ENCODE assay signal across 8 cellular contexts in the genomic region with DNA sequence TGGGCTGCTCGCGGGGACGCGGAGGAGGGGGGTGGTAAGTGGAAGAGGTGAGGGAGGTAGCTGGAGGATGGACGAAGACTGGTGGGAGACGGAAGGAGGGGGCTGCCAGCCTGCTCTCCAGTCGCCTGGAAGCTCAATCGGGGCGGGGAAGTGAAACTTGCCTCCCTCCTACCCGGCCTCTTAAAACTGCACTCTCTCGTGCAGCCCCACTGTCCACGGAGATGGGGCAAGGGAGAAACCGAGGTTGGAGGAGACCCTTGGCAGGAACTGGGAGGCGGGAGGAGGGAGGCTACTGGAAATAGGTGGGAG. TPM values are rescaled to one million over a fixed set of nuclear protein-coding genes. Genes with fewer than 3 reads are reported as not detected.
DNase-seq lines count a peak whose midpoint lies in the region; ATAC-seq and TF ChIP-seq lines count a peak whose summit lies in the region.

No MANE protein-coding gene starts in this region.

- intact Hi-C loops in esophagus muscularis mucosa (cut with DNase I) (loop anchor here (10.0 kb wide), 3 partner anchors 407 to 1357 kb away; no protein-coding TSS in a partner anchor), ovary (cut with DNase I) (no loop called here)

- H3K4me3 ChIP-seq in LNCaP clone FGC (ENCODE audit: low read depth, low read length) (peak overlapping the region; percentile 65), esophagus muscularis mucosa (peak overlapping the region; percentile 49 to 65 (median 53)), ovary (peak overlapping the region; percentile 32)

- ATAC-seq in esophagus mucosa (no peak), GM21360 (IDR thresholded peaks at IDR 0.05; ENCODE audit: unreplicated experiment) (no peak)

- TF ChIP-seq CTCF in LNCaP clone FGC (IDR thresholded peaks at IDR 0.05; ENCODE audit: control insufficient read depth, extremely low read depth, insufficient read depth) (no peak), esophagus muscularis mucosa (IDR thresholded peaks at IDR 0.05) (no peak), ovary (IDR thresholded peaks at IDR 0.05) (no peak)

- no peaks in the 10 kb centered on the region for H3K9me3 ChIP-seq in esophagus muscularis mucosa
- H3K9me3 ChIP-seq in ovary: no peaks in the 10 kb centered on the region

- no peak for TF ChIP-seq POLR2A in esophagus muscularis mucosa (IDR thresholded peaks at IDR 0.05; ENCODE audit: low read depth)
- no peak for TF ChIP-seq POLR2A in ovary (IDR thresholded peaks at IDR 0.05)

- H3K4me1 ChIP-seq in esophagus muscularis mucosa: peaks cover 32 to 64% (median 59%) of the 10 kb centered on the region in 4 donors
- H3K4me1 ChIP-seq in ovary (ENCODE audit: insufficient read depth): peaks cover 3% of the 10 kb centered on the region

- peak; percentile 63 for DNase-seq in GM03348 (ENCODE audit: low spot score)
- no peak for DNase-seq in LNCaP clone FGC (ENCODE audit: low read depth)
- no peak for DNase-seq in esophagus muscularis mucosa (ENCODE audit: extremely low spot score)
- DNase-seq in ovary: no peak
- no peak for DNase-seq in NCI-H2107 treated with DMSO at 0.1 percent for 48 hours (lab: John Stamatoyannopoulos, UW; ENCODE audit: unreplicated experiment)
- DNase-seq in GOT3 (lab: John Stamatoyannopoulos, UW): no peak

- H3K27ac ChIP-seq in esophagus muscularis mucosa (replicated peaks in 1 of 4): peak overlapping the region in 2 of 4 donors; percentile 65 to 69
- H3K27ac ChIP-seq in ovary: no peak overlapping the region

- peaks cover 9 to 93% (median 45%) of the 10 kb centered on the region in 4 donors for H3K27me3 ChIP-seq in esophagus muscularis mucosa
- H3K27me3 ChIP-seq in ovary: no peaks in the 10 kb centered on the region

- 3% methylated on average over 14 of the region's 14 CpGs for WGBS in esophagus muscularis mucosa
- WGBS in ovary, 3 donors: 1 to 4% (median 1%) methylated on average over 14 of the region's 14 CpGs

- H3K36me3 ChIP-seq in esophagus muscularis mucosa (peaks cover 0 to 9% (median 0%) of the 10 kb centered on the region in 4 donors), ovary (no peaks in the 10 kb centered on the region)

- TF ChIP-seq EP300 in esophagus muscularis mucosa (IDR thresholded peaks at IDR 0.05): no peak
- no peak for TF ChIP-seq EP300 in ovary (IDR thresholded peaks at IDR 0.05)

RNA-seq across cellular contexts. Expression of a gene that starts 1.1 kb away (rescaled TPM):
- total RNA-seq in esophagus muscularis mucosa: 1 to 10 TPM; 1.4 to 3.7 (median 1.9) TPM
- 10 to 100 TPM in 1 of 7 donors, 1 to 10 TPM in 3, under 1 TPM in 2, not detected in 1; 0.10 to 21.6 (median 1.9) TPM for total RNA-seq in ovary
- 1 to 10 TPM in 1 of 2 donors, under 1 TPM in 1; 0.12 to 1.3 TPM for polyA plus RNA-seq in ovary
- total RNA-seq in esophagus mucosa: 20.3 TPM
